ENCODE assay signal across 13 cellular contexts in genomic region chr7:138864667-138865066, GRCh38.
DNase-seq lines count a peak whose midpoint lies in the region; ATAC-seq, FAIRE-seq and TF ChIP-seq lines count a peak whose summit lies in the region.
"Had no signal": no experiment of that assay in that cellular context is flagged by ENCODE, and none has a peak within 500 bp of the region (broad histone marks: within the 10 kb centered on the region; RNA-seq: fewer than 3 reads in every experiment).

No MANE protein-coding gene starts in this region.

- no peak overlapping the region for H3K14ac ChIP-seq in mesenchymal stem cell (ENCODE audit: low read length in 2 of 2)

- ATAC-seq in activated CD8-positive, alpha-beta memory T cell treated with anti-CD3 and anti-CD28 coated beads, Interleukin-2, amount 10 ng/mL, durations not matched to agents 7 days and 5 days = no peak
- ATAC-seq in GM18498 (IDR thresholded peaks at IDR 0.05; ENCODE audit: unreplicated experiment) = no peak
- no peak for ATAC-seq in HG03457 (IDR thresholded peaks at IDR 0.05; ENCODE audit: unreplicated experiment)
- ATAC-seq in HG03135 (IDR thresholded peaks at IDR 0.05; ENCODE audit: unreplicated experiment) = no peak

- H3K9ac ChIP-seq in astrocyte (ENCODE audit: low read length) = no peak overlapping the region
- no peak overlapping the region for H3K9ac ChIP-seq in mesenchymal stem cell (ENCODE audit: low read length)

- H3K27ac ChIP-seq in astrocyte (ENCODE audit: low read depth, low read length) (peak overlapping the region; percentile 5), mesenchymal stem cell (ENCODE audit: low read length, poor library complexity, severe bottlenecking) (no peak overlapping the region)
- H3K27ac ChIP-seq: thyroid gland had no signal

- H3K4ac ChIP-seq in mesenchymal stem cell (ENCODE audit: low read depth in 1 of 2, low read length in 2 of 2) = no peak overlapping the region

- CTCF ChIA-PET in activated CD8-positive, alpha-beta memory T cell treated with anti-CD3 and anti-CD28 coated beads, Interleukin-2, amount 10 ng/mL, durations not matched to agents 7 days and 5 days (lab: Charles Lee) = interaction anchor here (1.1 to 2.9 kb wide), 3 partner anchors 10 to 126 kb away, joined by 4 to 13 read pairs (median 4); no protein-coding TSS in a partner anchor

- FAIRE-seq in astrocyte (lab: Jason Lieb, UNC) = no peak

- no peak overlapping the region for H3K4me3 Mint-ChIP-seq in astrocyte (ENCODE audit: unreplicated experiment)
- no peak overlapping the region for H3K4me3 Mint-ChIP-seq in activated CD8-positive, alpha-beta memory T cell treated with anti-CD3 and anti-CD28 coated beads, Interleukin-2, amount 10 ng/mL, durations not matched to agents 7 days and 5 days
- H3K4me3 Mint-ChIP-seq: neural crest cell had no signal

- H3K36me3 ChIP-seq in astrocyte (ENCODE audit: insufficient read depth, low read length) = no peaks in the 10 kb centered on the region
- peaks cover 6 to 34% of the 10 kb centered on the region in 2 experiments for H3K36me3 ChIP-seq in mesenchymal stem cell (ENCODE audit: control insufficient read depth in 1 of 2, insufficient read depth in 2 of 2, low read depth in 1 of 2, low read length in 2 of 2)
- H3K36me3 ChIP-seq: thyroid gland had no signal

- H3K4me1 Mint-ChIP-seq in astrocyte (ENCODE audit: low read depth, unreplicated experiment) = peaks cover 14% of the 10 kb centered on the region
- peaks cover 18% of the 10 kb centered on the region for H3K4me1 Mint-ChIP-seq in activated CD8-positive, alpha-beta memory T cell treated with anti-CD3 and anti-CD28 coated beads, Interleukin-2, amount 10 ng/mL, durations not matched to agents 7 days and 5 days
- H3K4me1 Mint-ChIP-seq: neural crest cell had no signal

- peak overlapping the region; percentile 84 for H3K27ac Mint-ChIP-seq in astrocyte (ENCODE audit: unreplicated experiment)
- H3K27ac Mint-ChIP-seq in activated CD8-positive, alpha-beta memory T cell treated with anti-CD3 and anti-CD28 coated beads, Interleukin-2, amount 10 ng/mL, durations not matched to agents 7 days and 5 days = no peak overlapping the region

- H3K4me3 ChIP-seq in astrocyte (ENCODE audit: insufficient read depth, low read depth, low read length) = no peak overlapping the region
- H3K4me3 ChIP-seq in mesenchymal stem cell (ENCODE audit: insufficient read depth in 1 of 2, low read depth in 1 of 2, low read length in 2 of 2) = no peak overlapping the region
- H3K4me3 ChIP-seq: thyroid gland had no signal

- no peak for TF ChIP-seq CTCF in astrocyte (IDR thresholded peaks at IDR 0.05; ENCODE audit: insufficient read depth, low read depth, low read length)

- no peak overlapping the region for H3K23ac ChIP-seq in mesenchymal stem cell (ENCODE audit: low read length in 2 of 2)

- no peak overlapping the region for H2BK5ac ChIP-seq in mesenchymal stem cell (ENCODE audit: low read depth, low read length, poor library complexity, severe bottlenecking)

- no peak overlapping the region for H3K18ac ChIP-seq in mesenchymal stem cell (ENCODE audit: low read depth in 1 of 2, low read length in 2 of 2)

- no peaks in the 10 kb centered on the region for H3K79me2 ChIP-seq in astrocyte (ENCODE audit: insufficient read depth, low read length)

- no peaks in the 10 kb centered on the region for H3K9me3 ChIP-seq in astrocyte (ENCODE audit: insufficient read depth, low read depth, low read length)
- H3K9me3 ChIP-seq in mesenchymal stem cell (ENCODE audit: control insufficient read depth, low read length) = no peaks in the 10 kb centered on the region
- H3K9me3 ChIP-seq: thyroid gland had no signal

- H2AK5ac ChIP-seq in mesenchymal stem cell (ENCODE audit: low read length, severe bottlenecking) = no peak overlapping the region

- peaks cover 17% of the 10 kb centered on the region for H3K36me3 Mint-ChIP-seq in astrocyte (ENCODE audit: low read depth, unreplicated experiment)
- H3K36me3 Mint-ChIP-seq in activated CD8-positive, alpha-beta memory T cell treated with anti-CD3 and anti-CD28 coated beads, Interleukin-2, amount 10 ng/mL, durations not matched to agents 7 days and 5 days = no peaks in the 10 kb centered on the region

- DNase-seq in ELR (ENCODE audit: low read depth) = peak; percentile 86
- peak; percentile 81 for DNase-seq in LHCN-M2 (ENCODE audit: low read depth)
- peak; percentile 84 for DNase-seq in astrocyte (ENCODE audit: low read depth)
- DNase-seq in mesenchymal stem cell = peak; percentile 80
- DNase-seq in activated CD8-positive, alpha-beta memory T cell treated with anti-CD3 and anti-CD28 coated beads, Interleukin-2, amount 10 ng/mL, durations not matched to agents 7 days and 5 days = no peak
- DNase-seq: activated gamma-delta T cell, Karpas-422, NCI-H748 treated with DMSO at 0.1 percent for 48 hours, thyroid gland had no signal

- H3K27me3 Mint-ChIP-seq in astrocyte (ENCODE audit: low read depth, unreplicated experiment) = no peaks in the 10 kb centered on the region
- H3K27me3 Mint-ChIP-seq in activated CD8-positive, alpha-beta memory T cell treated with anti-CD3 and anti-CD28 coated beads, Interleukin-2, amount 10 ng/mL, durations not matched to agents 7 days and 5 days = no peaks in the 10 kb centered on the region

- no peak overlapping the region for H2BK12ac ChIP-seq in mesenchymal stem cell (ENCODE audit: low read length in 2 of 2)

- H3K4me2 ChIP-seq in astrocyte (ENCODE audit: low read length) (no peak overlapping the region), mesenchymal stem cell (ENCODE audit: low read length, poor library complexity, severe bottlenecking) (no peak overlapping the region)

- H4K20me1 ChIP-seq in astrocyte (ENCODE audit: insufficient read depth, low read length) = no peaks in the 10 kb centered on the region

- H3K4me1 ChIP-seq in astrocyte (ENCODE audit: insufficient read depth, low read length) (peaks cover 12% of the 10 kb centered on the region), mesenchymal stem cell (ENCODE audit: control insufficient read depth, insufficient read depth, low read depth, low read length) (no peaks in the 10 kb centered on the region)
- H3K4me1 ChIP-seq: thyroid gland had no signal

- H4K91ac ChIP-seq in mesenchymal stem cell (ENCODE audit: low read length) = no peak overlapping the region

- H3K79me1 ChIP-seq in mesenchymal stem cell (replicated peaks; ENCODE audit: low read length, poor library complexity, severe bottlenecking) = no peaks in the 10 kb centered on the region

- H3K27me3 ChIP-seq in astrocyte (ENCODE audit: insufficient read depth, low read length) (no peaks in the 10 kb centered on the region), mesenchymal stem cell (ENCODE audit: control insufficient read depth in 1 of 2, insufficient read depth in 1 of 2, low read length in 2 of 2) (no peaks in the 10 kb centered on the region)
- H3K27me3 ChIP-seq: thyroid gland had no signal

- 89% methylated on average over 3 of the region's 3 CpGs for WGBS in mesenchymal stem cell

- H2AFZ ChIP-seq in astrocyte (ENCODE audit: low read depth, low read length) = no peak overlapping the region
- H2AFZ ChIP-seq in mesenchymal stem cell (ENCODE audit: low read depth, low read length) = no peak overlapping the region

- no peak overlapping the region for H2BK120ac ChIP-seq in mesenchymal stem cell (ENCODE audit: low read depth, low read length)

- no peaks in the 10 kb centered on the region for H3K9me3 Mint-ChIP-seq in astrocyte (ENCODE audit: unreplicated experiment)
- H3K9me3 Mint-ChIP-seq in activated CD8-positive, alpha-beta memory T cell treated with anti-CD3 and anti-CD28 coated beads, Interleukin-2, amount 10 ng/mL, durations not matched to agents 7 days and 5 days (ENCODE audit: low read depth) = no peaks in the 10 kb centered on the region
- H3K9me3 Mint-ChIP-seq: neural crest cell had no signal

- no peak overlapping the region for H4K8ac ChIP-seq in mesenchymal stem cell (ENCODE audit: low read length)

- no peak overlapping the region for H2BK15ac ChIP-seq in mesenchymal stem cell (ENCODE audit: low read depth, poor library complexity, severe bottlenecking)
